In the genomic region with DNA sequence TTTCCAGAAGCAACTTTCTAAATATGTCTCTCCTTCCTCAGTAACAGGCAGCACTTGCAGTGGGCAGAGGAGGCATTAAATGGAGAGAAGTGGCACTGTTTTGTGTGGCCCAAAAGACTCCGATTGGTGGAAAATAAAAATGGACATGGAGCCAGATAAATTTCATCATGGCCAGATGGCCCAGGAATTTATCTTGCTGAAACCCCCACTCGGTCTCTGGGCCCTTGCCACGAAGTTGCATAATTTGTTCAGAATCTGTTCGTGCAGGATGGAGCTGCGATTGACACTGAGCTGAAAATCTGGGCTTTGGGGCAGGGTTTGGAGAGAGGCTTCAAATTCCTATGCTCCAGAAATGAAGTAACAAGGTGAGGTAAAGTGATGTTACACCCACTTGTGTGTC, we compare ENCODE assay signal across 1 cellular context.
TF ChIP-seq lines count a peak whose summit lies in the region.

No MANE protein-coding gene starts in this region.

TF ChIP-seq in SK-N-SH, 30 proteins besides CTCF, POLR2A, EP300 and RAD21 (continued from another document):
- TF ChIP-seq, protein P1, sequence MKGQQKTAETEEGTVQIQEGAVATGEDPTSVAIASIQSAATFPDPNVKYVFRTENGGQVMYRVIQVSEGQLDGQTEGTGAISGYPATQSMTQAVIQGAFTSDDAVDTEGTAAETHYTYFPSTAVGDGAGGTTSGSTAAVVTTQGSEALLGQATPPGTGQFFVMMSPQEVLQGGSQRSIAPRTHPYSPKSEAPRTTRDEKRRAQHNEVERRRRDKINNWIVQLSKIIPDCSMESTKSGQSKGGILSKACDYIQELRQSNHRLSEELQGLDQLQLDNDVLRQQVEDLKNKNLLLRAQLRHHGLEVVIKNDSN (IDR thresholded peaks at IDR 0.05; ENCODE audit: borderline replicate concordance, low read depth), result no peak
- TF ChIP-seq FOXJ3 (CRISPR knock-in tag; IDR thresholded peaks at IDR 0.05), result no peak
- TF ChIP-seq FOSL2 (IDR thresholded peaks at IDR 0.05; ENCODE audit: borderline replicate concordance, low read depth), result no peak
- TF ChIP-seq, protein P2, sequence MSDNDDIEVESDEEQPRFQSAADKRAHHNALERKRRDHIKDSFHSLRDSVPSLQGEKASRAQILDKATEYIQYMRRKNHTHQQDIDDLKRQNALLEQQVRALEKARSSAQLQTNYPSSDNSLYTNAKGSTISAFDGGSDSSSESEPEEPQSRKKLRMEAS (IDR thresholded peaks at IDR 0.05; ENCODE audit: low read depth), result no peak
- TF ChIP-seq EZH2phosphoT487 (IDR thresholded peaks at IDR 0.05; ENCODE audit: borderline replicate concordance, low read depth), result no peak
- TF ChIP-seq TEAD4 (IDR thresholded peaks at IDR 0.05; ENCODE audit: borderline replicate concordance, insufficient read depth), result no peak
- TF ChIP-seq RFX5 (IDR thresholded peaks at IDR 0.05; ENCODE audit: low read length), result no peak
- TF ChIP-seq CHD2 (IDR thresholded peaks at IDR 0.05; ENCODE audit: low read length, partially characterized antibody), result no peak
- TF ChIP-seq POLR2AphosphoS5 (IDR thresholded peaks at IDR 0.05; ENCODE audit: low read depth, low read length), result no peak
- TF ChIP-seq ELF1 (IDR thresholded peaks at IDR 0.05), result no peak
- no peak for TF ChIP-seq TCF12 (IDR thresholded peaks at IDR 0.05)
- TF ChIP-seq NRF1 (IDR thresholded peaks at IDR 0.05; ENCODE audit: low read depth, low read length), result no peak
